ENCODE assay signal across 1 cellular context in the genomic region with DNA sequence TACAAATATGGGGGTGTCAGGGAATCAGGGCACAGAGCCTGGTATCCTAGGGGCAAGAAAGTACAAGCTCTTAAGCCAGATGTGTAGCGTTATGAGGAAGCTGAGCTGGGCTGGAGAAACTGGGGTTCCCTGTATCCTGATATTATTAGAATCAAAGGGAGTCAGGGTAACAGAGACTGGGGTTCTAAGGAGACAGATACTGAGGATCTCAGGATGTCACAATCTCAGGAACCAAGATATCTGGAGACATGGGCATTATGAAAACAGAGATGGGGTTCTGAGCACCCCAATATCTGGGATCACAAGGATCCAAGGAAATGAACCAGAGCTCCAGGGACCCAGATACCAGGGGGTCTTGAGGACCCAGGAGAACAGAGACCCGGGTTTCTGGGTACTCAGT.
TF ChIP-seq lines count a peak whose summit lies in the region.

No MANE protein-coding gene starts in this region.

TF ChIP-seq in endothelial cell of umbilical vein, 7 proteins besides CTCF, POLR2A, EP300 and RAD21:
- no peak for TF ChIP-seq EZH2 (IDR thresholded peaks at IDR 0.05; ENCODE audit: borderline replicate concordance, low read depth, low read length, severe bottlenecking)
- no peak for TF ChIP-seq MYC (IDR thresholded peaks at IDR 0.05; ENCODE audit: low read depth, low read length)
- TF ChIP-seq MAX (IDR thresholded peaks at IDR 0.05; ENCODE audit: insufficient read depth, insufficient read length): no peak
- no peak for TF ChIP-seq POLR2AphosphoS5 (IDR thresholded peaks at IDR 0.05; ENCODE audit: insufficient read depth, low read depth, low read length)
- no peak for TF ChIP-seq GATA2 (IDR thresholded peaks at IDR 0.05; ENCODE audit: insufficient read depth, insufficient read length, low read depth, low read length)
- TF ChIP-seq JUN (IDR thresholded peaks at IDR 0.05; ENCODE audit: borderline replicate concordance, insufficient read depth, insufficient read length, low read depth): no peak
- TF ChIP-seq FOS (IDR thresholded peaks at IDR 0.05; ENCODE audit: borderline replicate concordance, insufficient read depth, low read length): no peak
